In the genomic region with DNA sequence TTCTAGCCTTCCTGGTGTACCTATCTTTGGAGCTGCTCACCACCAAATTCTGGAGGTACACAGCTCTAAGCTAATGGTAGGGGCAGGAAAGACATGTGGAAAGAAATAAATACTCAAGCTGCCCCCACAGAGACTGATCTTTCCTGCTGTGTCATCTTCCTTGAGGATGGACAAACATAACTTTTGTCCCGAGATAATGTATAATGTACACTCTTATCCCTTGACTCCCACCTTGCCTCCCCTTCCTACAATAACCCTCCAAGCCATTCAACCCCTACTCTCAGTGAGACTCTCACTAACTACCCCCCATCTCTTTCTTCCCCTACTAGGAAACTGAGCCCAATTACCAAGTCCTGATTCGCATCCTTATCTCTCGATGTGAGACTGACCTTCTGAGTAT, we compare ENCODE assay signal across 26 cellular contexts. TPM values are rescaled to one million over a fixed set of nuclear protein-coding genes. Genes with fewer than 3 reads are reported as not detected.
A peak's percentile ranks its signal among the peaks of the same experiment; 100 is the strongest.
DNase-seq lines count a peak whose midpoint lies in the region; ATAC-seq and TF ChIP-seq lines count a peak whose summit lies in the region.
"Had no signal": no experiment of that assay in that cellular context is flagged by ENCODE, and none has a peak within 500 bp of the region (broad histone marks: within the 10 kb centered on the region; RNA-seq: fewer than 3 reads in every experiment).

No MANE protein-coding gene starts in this region.

- DNase-seq in activated naive CD4-positive, alpha-beta T cell treated with anti-CD3 and anti-CD28 coated beads, Interleukin-2, amount 50 U/mL, for 72 hours (ENCODE audit: low spot score in 2 of 2): no peak
- no peak for DNase-seq in T-helper 17 cell
- no peak for DNase-seq in mesothelial cell of epicardium (ENCODE audit: low spot score in 2 of 2, unreplicated experiment in 2 of 2)
- no peak for DNase-seq in vagina (ENCODE audit: extremely low spot score in 2 of 2)
- no peak for DNase-seq in NCI-H1105 treated with DMSO at 0.1 percent for 48 hours (lab: John Stamatoyannopoulos, UW)
- no peak for DNase-seq in activated T-cell treated with anti-CD3 and anti-CD28 coated beads, Interleukin-2, amount 50 U/mL, for 48 hours
- DNase-seq: CD4-positive, alpha-beta T cell; DMS53; HFFc6; IMR-90; MM.1S; NCI-H1048; NCI-H1417 treated with DMSO at 0.1 percent for 48 hours; NCI-H1694 treated with DMSO at 0.1 percent for 48 hours; NCI-H2081; NCI-H2227 treated with DMSO at 0.1 percent for 48 hours; NCI-H526 treated with DMSO at 0.1 percent for 48 hours; RPMI8226; SHP77 had no signal

- peaks cover 0 to 26% of the 10 kb centered on the region in 2 donors for H3K36me3 ChIP-seq in vagina

- H3K4me3 ChIP-seq in vagina: no peak overlapping the region
- H3K4me3 ChIP-seq: BLaER1 treated with 17β-estradiol and CSF1 and Interleukin-3, amounts not matched to agents 10 nM and 100 nM; GM23338; HAP-1 had no signal

- peak overlapping the region; percentile 78 for H3K27ac ChIP-seq in vagina
- H3K27ac ChIP-seq: BLaER1 treated with 17β-estradiol and CSF1 and Interleukin-3, amounts not matched to agents 10 nM and 100 nM; KMS-11 had no signal

- H3K4me1 Mint-ChIP-seq in activated naive CD4-positive, alpha-beta T cell treated with anti-CD3 and anti-CD28 coated beads, Interleukin-2, amount 50 U/mL, for 24 hours: peaks cover 10% of the 10 kb centered on the region
- H3K4me1 Mint-ChIP-seq in T-helper 17 cell: peaks cover 5% of the 10 kb centered on the region
- H3K4me1 Mint-ChIP-seq in mesothelial cell of epicardium: no peaks in the 10 kb centered on the region

- no peaks in the 10 kb centered on the region for H3K27me3 ChIP-seq in vagina
- H3K27me3 ChIP-seq: BLaER1 treated with 17β-estradiol and CSF1 and Interleukin-3, amounts not matched to agents 10 nM and 100 nM had no signal

- no peak for TF ChIP-seq CTCF in mesothelial cell of epicardium (IDR thresholded peaks at IDR 0.05; ENCODE audit: unreplicated experiment)
- no peak for TF ChIP-seq CTCF in vagina (IDR thresholded peaks at IDR 0.05)

- H3K9me3 ChIP-seq in T-helper 17 cell (ENCODE audit: control insufficient read depth, low read length, poor library complexity, severe bottlenecking): no peaks in the 10 kb centered on the region
- no peaks in the 10 kb centered on the region for H3K9me3 ChIP-seq in vagina
- H3K9me3 ChIP-seq: BLaER1 treated with 17β-estradiol and CSF1 and Interleukin-3, amounts not matched to agents 10 nM and 100 nM; HAP-1 had no signal

- peaks cover 13% of the 10 kb centered on the region for H3K4me1 ChIP-seq in vagina
- H3K4me1 ChIP-seq: HAP-1 had no signal

- H3K27me3 Mint-ChIP-seq in activated naive CD4-positive, alpha-beta T cell treated with anti-CD3 and anti-CD28 coated beads, Interleukin-2, amount 50 U/mL, for 24 hours: no peaks in the 10 kb centered on the region
- H3K27me3 Mint-ChIP-seq in T-helper 17 cell: no peaks in the 10 kb centered on the region
- no peaks in the 10 kb centered on the region for H3K27me3 Mint-ChIP-seq in mesothelial cell of epicardium (ENCODE audit: low read depth)
- H3K27me3 Mint-ChIP-seq: CD4-positive, alpha-beta T cell had no signal

- intact Hi-C loops in vagina (cut with DNase I): no loop called here

- ATAC-seq in activated naive CD4-positive, alpha-beta T cell treated with anti-CD3 and anti-CD28 coated beads, Interleukin-2, amount 50 U/mL, for 72 hours: no peak
- ATAC-seq in T-helper 17 cell: no peak
- ATAC-seq: GM23338 had no signal

- H3K4me3 Mint-ChIP-seq in activated naive CD4-positive, alpha-beta T cell treated with anti-CD3 and anti-CD28 coated beads, Interleukin-2, amount 50 U/mL, for 24 hours: no peak overlapping the region
- H3K4me3 Mint-ChIP-seq in T-helper 17 cell (peak overlapping the region; percentile 25), mesothelial cell of epicardium (no peak overlapping the region)
- H3K4me3 Mint-ChIP-seq: CD4-positive, alpha-beta T cell; GM23338; HFFc6 had no signal

- no peaks in the 10 kb centered on the region for H3K9me3 Mint-ChIP-seq in activated naive CD4-positive, alpha-beta T cell treated with anti-CD3 and anti-CD28 coated beads, Interleukin-2, amount 50 U/mL, for 24 hours
- no peaks in the 10 kb centered on the region for H3K9me3 Mint-ChIP-seq in activated naive CD4-positive, alpha-beta T cell treated with anti-CD3 and anti-CD28 coated beads, Interleukin-2, amount 50 U/mL, for 72 hours
- H3K9me3 Mint-ChIP-seq in mesothelial cell of epicardium: no peaks in the 10 kb centered on the region
- H3K9me3 Mint-ChIP-seq: CD4-positive, alpha-beta T cell; GM23338; HFFc6 had no signal

- H3K27ac Mint-ChIP-seq in activated naive CD4-positive, alpha-beta T cell treated with anti-CD3 and anti-CD28 coated beads, Interleukin-2, amount 50 U/mL, for 24 hours: peak overlapping the region; percentile 60
- H3K27ac Mint-ChIP-seq in activated naive CD4-positive, alpha-beta T cell treated with anti-CD3 and anti-CD28 coated beads, Interleukin-2, amount 50 U/mL, for 72 hours: peak overlapping the region in 1 of 2 donors; percentile 46
- no peak overlapping the region for H3K27ac Mint-ChIP-seq in T-helper 17 cell
- peak overlapping the region; percentile 15 for H3K27ac Mint-ChIP-seq in mesothelial cell of epicardium
- H3K27ac Mint-ChIP-seq: CD4-positive, alpha-beta T cell; HFFc6 had no signal

- H3K36me3 Mint-ChIP-seq in activated naive CD4-positive, alpha-beta T cell treated with anti-CD3 and anti-CD28 coated beads, Interleukin-2, amount 50 U/mL, for 24 hours: no peaks in the 10 kb centered on the region
- no peaks in the 10 kb centered on the region for H3K36me3 Mint-ChIP-seq in activated naive CD4-positive, alpha-beta T cell treated with anti-CD3 and anti-CD28 coated beads, Interleukin-2, amount 50 U/mL, for 72 hours
- H3K36me3 Mint-ChIP-seq in T-helper 17 cell (ENCODE audit: low read depth): peaks cover 3% of the 10 kb centered on the region
- peaks cover 4% of the 10 kb centered on the region for H3K36me3 Mint-ChIP-seq in mesothelial cell of epicardium

- TF ChIP-seq POLR2A in vagina (IDR thresholded peaks at IDR 0.05): no peak

RNA-seq across cellular contexts. Expression of gene ANXA9, which starts 12.2 kb away (rescaled TPM):
- total RNA-seq in activated naive CD4-positive, alpha-beta T cell treated with anti-CD3 and anti-CD28 coated beads, Interleukin-2, amount 50 U/mL, for 72 hours: not detected
- total RNA-seq in T-helper 17 cell (under 1 TPM in 1 of 2 donors, not detected in 1; 0.15 TPM), mesothelial cell of epicardium (1.2 TPM in 3 replicates), vagina (0.49 TPM)
- total RNA-seq: CD4-positive, alpha-beta T cell; Daoy had no signal

RNA-seq across cellular contexts. Expression of gene MINDY1, which starts 12.5 kb away (rescaled TPM):
- total RNA-seq in activated naive CD4-positive, alpha-beta T cell treated with anti-CD3 and anti-CD28 coated beads, Interleukin-2, amount 50 U/mL, for 72 hours: 10 to 100 TPM; 23.3 to 32.3 TPM
- total RNA-seq in T-helper 17 cell (10 to 100 TPM; 19.0 to 31.6 TPM), mesothelial cell of epicardium (29.7 to 31.7 TPM (median 30.9 TPM) in 3 replicates), vagina (27.0 TPM)

RNA-seq across cellular contexts. Expression of gene PRUNE1, which starts 14.0 kb away (rescaled TPM):
- total RNA-seq in activated naive CD4-positive, alpha-beta T cell treated with anti-CD3 and anti-CD28 coated beads, Interleukin-2, amount 50 U/mL, for 72 hours: 10 to 100 TPM; 18.0 to 20.7 TPM
- total RNA-seq in T-helper 17 cell (10 to 100 TPM; 15.8 to 30.0 TPM), mesothelial cell of epicardium (25.0 to 25.8 TPM (median 25.4 TPM) in 3 replicates), vagina (25.5 TPM)

RNA-seq across cellular contexts. Expression of gene CERS2, which starts 19.6 kb away (rescaled TPM):
- 100 to 1,000 TPM; 110 to 134 TPM for total RNA-seq in activated naive CD4-positive, alpha-beta T cell treated with anti-CD3 and anti-CD28 coated beads, Interleukin-2, amount 50 U/mL, for 72 hours
- total RNA-seq in T-helper 17 cell (100 to 1,000 TPM; 108 to 142 TPM), mesothelial cell of epicardium (127 to 137 TPM (median 132 TPM) in 3 replicates), vagina (86.4 TPM)

RNA-seq across cellular contexts. Expression of gene BNIPL, which starts 42.1 kb away (rescaled TPM):
- 1 to 10 TPM in 1 of 2 donors, under 1 TPM in 1; 0.89 to 3.1 TPM for total RNA-seq in activated naive CD4-positive, alpha-beta T cell treated with anti-CD3 and anti-CD28 coated beads, Interleukin-2, amount 50 U/mL, for 72 hours
- total RNA-seq in T-helper 17 cell (under 1 TPM; 0.42 to 0.57 TPM), mesothelial cell of epicardium (4.2 to 5.7 TPM (median 4.6 TPM) in 3 replicates), vagina (105 TPM)
- total RNA-seq: G401 had no signal
